30 cellular contexts compared by ENCODE assay signal in the genomic region with DNA sequence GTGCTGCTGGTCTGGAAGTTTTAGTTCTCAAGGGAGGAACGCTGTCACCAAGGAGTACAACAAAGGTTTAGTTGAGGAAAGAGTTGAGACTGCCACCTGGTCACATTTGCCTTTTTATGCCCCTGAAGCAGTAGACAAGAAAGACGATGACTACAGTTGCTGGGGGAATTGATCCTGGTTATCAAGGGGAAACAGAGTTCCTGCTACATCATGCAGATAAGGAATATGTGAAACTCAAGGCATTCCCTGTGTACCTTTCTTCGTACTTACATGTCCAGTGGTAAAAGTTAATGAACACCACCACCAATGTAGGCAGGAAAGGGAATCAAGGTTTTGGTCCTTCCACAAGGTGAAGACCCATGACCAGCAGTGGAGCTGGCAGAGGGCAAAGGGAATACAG.
"Had no signal": no experiment of that assay in that cellular context is flagged by ENCODE, and none has a peak within 500 bp of the region (broad histone marks: within the 10 kb centered on the region; RNA-seq: fewer than 3 reads in every experiment).

No MANE protein-coding gene starts in this region.

- H3K4me3 ChIP-seq: esophagus squamous epithelium, heart right ventricle, left lung, ovary, psoas muscle, sigmoid colon, stomach, thyroid gland, vagina had no signal

- H3K27me3 ChIP-seq: ovary, thyroid gland, vagina had no signal

- H3K9me3 ChIP-seq: esophagus squamous epithelium, heart right ventricle, left lung, ovary, psoas muscle, sigmoid colon, stomach, thyroid gland, vagina had no signal

- H3K27ac ChIP-seq: esophagus squamous epithelium, heart right ventricle, left lung, ovary, psoas muscle, sigmoid colon, stomach, thyroid gland, vagina had no signal

- DNase-seq: cortex of kidney; effector CD4-positive, alpha-beta T cell; endodermal cell; esophagus squamous epithelium; foreskin melanocyte; glutamatergic neuron; heart right ventricle; hippocampal formation; left cardiac atrium; left lung; mammary epithelial cell; mesendoderm; midbrain; naive thymus-derived CD4-positive, alpha-beta T cell; occipital lobe; ovary; posterior cingulate gyrus; psoas muscle; right cardiac atrium; sigmoid colon; stimulated activated CD4-positive, alpha-beta T cell treated with anti-CD3 and anti-CD28 coated beads, Interleukin-2, amount 100 ng/mL, for 24 hours; stimulated activated CD4-positive, alpha-beta T cell treated with anti-CD3 and anti-CD28 coated beads, Interleukin-4, amount 100 ng/mL, for 24 hours; stimulated activated naive CD4-positive, alpha-beta T cell treated with Interleukin-2 at 50 U/mL for 16 hours; stomach; thyroid gland; trophoblast cell had no signal

- FAIRE-seq: endothelial cell of umbilical vein, islet of Langerhans had no signal

- H3K4me1 ChIP-seq: heart right ventricle, left lung, thyroid gland had no signal

- H3K36me3 ChIP-seq: esophagus squamous epithelium, heart right ventricle, left lung, ovary, sigmoid colon, stomach, thyroid gland, vagina had no signal

- ATAC-seq: heart right ventricle; left cardiac atrium; left lung; naive thymus-derived CD4-positive, alpha-beta T cell; psoas muscle; right cardiac atrium; stimulated activated effector memory CD8-positive, alpha-beta T cell treated with anti-CD3 and anti-CD28 coated beads, Interleukin-12 subunit alpha, Interleukin-12 subunit beta, amount 100 ng/mL, for 72 hours had no signal
